In genomic region chr7:72325561-72325960, GRCh38 we compare ENCODE assay signal across 22 cellular contexts.
"Had no signal": no experiment of that assay in that cellular context is flagged by ENCODE, and none has a peak within 500 bp of the region (broad histone marks: within the 10 kb centered on the region; RNA-seq: fewer than 3 reads in every experiment).

No MANE protein-coding gene starts in this region.

- ATAC-seq: HepG2, Right ventricle myocardium inferior, SK-N-SH treated with all-trans-retinoic acid at 6 μM for 48 hours had no signal

- DNase-seq: IMR-90; Karpas-422; KG1; MM.1S; NCI-H1092 treated with DMSO at 0.1 percent for 48 hours; NCI-H1436; NCI-H187; NCI-H2081 treated with DMSO at 0.1 percent for 48 hours; NCI-H2171; NCI-H226; NCI-H446; NCI-H510A; NCI-H524 treated with DMSO at 0.1 percent for 48 hours; NCI-H774; NK-92 treated with Interleukin-12 subunit alpha and Interleukin-12 subunit beta, amount 100 ng/mL, for 24 hours; Peyer's patch; SHP77 treated with DMSO at 0.1 percent for 48 hours; SJCRH30 had no signal

- H3K4me3 ChIP-seq: PC-9, Peyer's patch, SJCRH30 had no signal

- H3K27ac ChIP-seq: PC-9, Peyer's patch, SJCRH30 had no signal
